In the genomic region with DNA sequence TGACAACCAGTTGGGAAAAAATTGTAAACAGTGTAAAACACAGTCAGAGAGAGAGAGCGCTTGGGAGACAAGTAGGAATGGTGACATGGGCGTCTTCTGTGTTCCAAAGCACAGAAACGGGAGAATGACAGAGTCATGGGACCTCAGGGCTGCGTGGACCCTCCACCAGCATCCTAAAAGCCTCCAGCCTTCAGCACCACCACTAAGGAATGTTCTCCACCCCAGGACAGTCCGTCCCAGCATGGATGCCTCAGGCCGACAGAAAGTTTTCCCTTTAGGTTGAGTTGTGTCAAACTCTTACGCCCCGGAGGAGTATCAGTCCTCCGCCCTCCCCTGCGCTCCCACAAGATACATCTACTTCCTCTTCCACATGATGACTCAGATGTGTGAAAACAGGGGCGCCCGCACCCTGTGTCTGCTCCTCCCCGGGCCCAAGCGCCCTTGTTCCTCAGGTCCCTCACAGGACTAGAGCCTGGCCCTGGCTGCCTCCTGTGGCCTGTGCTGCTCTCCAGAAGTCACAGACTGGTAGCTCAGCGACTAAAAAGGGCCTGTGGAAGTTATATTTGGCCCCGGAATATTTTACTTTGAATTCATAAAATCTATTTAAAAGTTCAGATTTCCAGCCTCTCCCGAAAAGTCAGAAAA, we compare ENCODE assay signal across 8 cellular contexts.
DNase-seq lines count a peak whose midpoint lies in the region; ATAC-seq and TF ChIP-seq lines count a peak whose summit lies in the region.

No MANE protein-coding gene starts in this region.

- intact Hi-C loops in heart right ventricle (cut with DNase I) = no loop called here

- H3K4me3 ChIP-seq in heart right ventricle = no peak overlapping the region

- no peaks in the 10 kb centered on the region for H3K9me3 ChIP-seq in heart right ventricle

- peaks cover 0 to 59% (median 22%) of the 10 kb centered on the region in 9 donors for H3K4me1 ChIP-seq in heart right ventricle

- peak; percentile 62 for DNase-seq in Ammon's horn (ENCODE audit: low spot score)
- peak; percentile 32 to 41 for DNase-seq in activated CD8-positive, alpha-beta memory T cell treated with anti-CD3 and anti-CD28 coated beads for 1 hour (ENCODE audit: extremely low read depth in 1 of 2, low read depth in 1 of 2)
- DNase-seq in heart right ventricle = peak; percentile 32 to 44
- DNase-seq in stimulated activated CD8-positive, alpha-beta memory T cell treated with anti-CD3 and anti-CD28 coated beads, Interleukin-2, amount 100 ng/mL, for 48 hours (ENCODE audit: low read depth in 2 of 2) = peak; percentile 46 to 57
- no peak for DNase-seq in HuH-7.5 (ENCODE audit: low spot score)
- DNase-seq in NAMALWA (ENCODE audit: low spot score) = no peak

- H3K27ac ChIP-seq in heart right ventricle = peak overlapping the region in 1 of 10 donors; percentile 73

- no peaks in the 10 kb centered on the region for H3K36me3 ChIP-seq in heart right ventricle

- TF ChIP-seq CTCF in heart right ventricle (IDR thresholded peaks at IDR 0.05) = no peak

- 88% methylated on average over 17 of the region's 17 CpGs for WGBS in heart right ventricle, 2 donors

- ATAC-seq in HG03442 (IDR thresholded peaks at IDR 0.05; ENCODE audit: unreplicated experiment) (peak; percentile 78), heart right ventricle (peak in 7 of 8 donors; percentile 8 to 58 (median 37)), GM18517 (IDR thresholded peaks at IDR 0.05; ENCODE audit: unreplicated experiment) (no peak)

- H3K27me3 ChIP-seq in heart right ventricle = peaks cover 0 to 8% (median 0%) of the 10 kb centered on the region in 7 donors

Comparison
In these comparisons a context has a peak if more than half of its experiments do, and no peak if none do; other contexts are left out.
1. DNase-seq: peak in Ammon's horn (single experiment), activated CD8-positive, alpha-beta memory T cell treated with anti-CD3 and anti-CD28 coated beads for 1 hour (2 of 2), heart right ventricle (2 of 2) and stimulated activated CD8-positive, alpha-beta memory T cell treated with anti-CD3 and anti-CD28 coated beads, Interleukin-2, amount 100 ng/mL, for 48 hours (2 of 2); none in HuH-7.5 (single experiment) and NAMALWA (single experiment).